In genomic region chr9:76610009-76610352, GRCh38 we compare ENCODE assay signal across 9 cellular contexts.
DNase-seq lines count a peak whose midpoint lies in the region; ATAC-seq and TF ChIP-seq lines count a peak whose summit lies in the region.
"Had no signal": no experiment of that assay in that cellular context is flagged by ENCODE, and none has a peak within 500 bp of the region (broad histone marks: within the 10 kb centered on the region; RNA-seq: fewer than 3 reads in every experiment).

No MANE protein-coding gene starts in this region.

- H3K36me3 ChIP-seq in esophagus muscularis mucosa (peaks cover 0 to 17% (median 4%) of the 10 kb centered on the region in 4 donors), aorta (ENCODE audit: control insufficient read depth in 1 of 2, insufficient read depth in 2 of 2, low read length in 1 of 2) (peaks cover 0 to 4% of the 10 kb centered on the region in 2 donors)

- TF ChIP-seq EP300 in esophagus muscularis mucosa (IDR thresholded peaks at IDR 0.05), result no peak

- intact Hi-C loops in esophagus muscularis mucosa (cut with DNase I), result no loop called here
- intact Hi-C loops in aorta (cut with DNase I), result no loop called here

- 31% methylated on average over 5 of the region's 5 CpGs for WGBS in esophagus muscularis mucosa
- 25 to 50% methylated on average over 5 of the region's 5 CpGs for WGBS in aorta, 2 donors

- no peak for TF ChIP-seq CTCF in esophagus muscularis mucosa (IDR thresholded peaks at IDR 0.05)

- H3K9me3 ChIP-seq in esophagus muscularis mucosa, result no peaks in the 10 kb centered on the region
- no peaks in the 10 kb centered on the region for H3K9me3 ChIP-seq in aorta (ENCODE audit: control insufficient read depth, low read length)

- no peak for TF ChIP-seq POLR2A in esophagus muscularis mucosa (IDR thresholded peaks at IDR 0.05; ENCODE audit: low read depth)

- H3K27me3 ChIP-seq in esophagus muscularis mucosa (no peaks in the 10 kb centered on the region), aorta (ENCODE audit: control insufficient read depth in 1 of 2, insufficient read depth in 2 of 2, low read length in 1 of 2) (no peaks in the 10 kb centered on the region)

- no peak overlapping the region for H3K4me3 ChIP-seq in esophagus muscularis mucosa
- H3K4me3 ChIP-seq in aorta (ENCODE audit: low read length in 2 of 2), result no peak overlapping the region

- DNase-seq in SIG-M5 treated with dmso at 0.1 percent for 504 hours (lab: John Stamatoyannopoulos, UW; ENCODE audit: unreplicated experiment) (peak; percentile 25), SIG-M5 (lab: John Stamatoyannopoulos, UW) (no peak), esophagus muscularis mucosa (ENCODE audit: extremely low spot score) (peak; percentile 93), medulla oblongata (ENCODE audit: extremely low spot score) (peak; percentile 24), aorta (peak; percentile 86 to 88), KBM-7 (no peak), T1000 (lab: John Stamatoyannopoulos, UW) (no peak), LoVo (ENCODE audit: low spot score) (no peak)
- DNase-seq: activated CD4-positive, alpha-beta T cell treated with anti-CD3 and anti-CD28 coated beads, Interleukin-2, amount 50 U/mL, for 48 hours had no signal

- peak; percentile 89 for ATAC-seq in aorta (ENCODE audit: low FRiP score)

- H3K4me1 ChIP-seq in esophagus muscularis mucosa (peaks cover 0 to 16% (median 12%) of the 10 kb centered on the region in 4 donors), aorta (ENCODE audit: control insufficient read depth in 1 of 2, insufficient read depth in 2 of 2, low read length in 2 of 2) (no peaks in the 10 kb centered on the region)

- in situ Hi-C loops in KBM-7 (cut with MboI; ENCODE audit: low pct_unique_long_range_greater_than_20kb, low sequenced_read_pairs), result no loop called here

- peak overlapping the region; percentile 7 to 45 (median 36) for H3K27ac ChIP-seq in esophagus muscularis mucosa (replicated peaks in 1 of 4)
- no peak overlapping the region for H3K27ac ChIP-seq in aorta (ENCODE audit: low read depth in 1 of 2, low read length in 2 of 2)

Comparison
In these comparisons a context has a peak if more than half of its experiments do, and no peak if none do; other contexts are left out.
1. DNase-seq: peak in SIG-M5 treated with dmso at 0.1 percent for 504 hours (single experiment), esophagus muscularis mucosa (single experiment), medulla oblongata (single experiment) and aorta (2 of 2); none in SIG-M5 (single experiment), KBM-7 (single experiment), T1000 (single experiment) and LoVo (single experiment).
2. H3K27ac ChIP-seq: peak in esophagus muscularis mucosa (4 of 4); none in aorta (0 of 2).